8 cellular contexts compared by ENCODE assay signal in the genomic region with DNA sequence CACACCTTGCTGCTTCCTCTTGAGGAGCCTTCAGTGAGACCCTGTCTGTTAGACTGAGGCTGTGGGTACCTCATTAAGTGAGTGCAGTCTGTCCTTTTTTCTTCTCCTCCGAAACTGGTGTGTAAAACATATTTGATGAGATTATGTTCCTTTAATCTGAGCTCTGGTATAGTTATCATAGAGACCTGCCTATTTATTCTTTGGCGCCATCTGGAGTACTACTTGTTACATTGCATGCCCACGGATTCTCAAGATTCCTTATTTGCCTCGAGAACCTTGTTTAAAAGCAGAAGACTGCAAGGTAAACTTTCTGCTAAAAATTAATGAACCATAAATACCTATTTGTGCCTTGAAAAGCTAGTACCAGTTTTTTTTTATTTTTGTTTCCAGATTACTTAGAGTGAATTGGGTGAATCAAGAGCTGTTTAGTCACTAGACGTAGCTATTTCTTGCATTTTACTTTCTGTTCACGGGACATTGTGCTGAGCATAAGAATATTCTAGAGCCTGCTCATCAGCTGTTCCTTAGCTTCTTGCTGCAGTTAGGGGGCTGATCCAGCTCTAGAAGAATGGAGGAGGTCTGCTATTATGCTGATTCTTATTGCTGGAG. TPM values are rescaled to one million over a fixed set of nuclear protein-coding genes. Genes with fewer than 3 reads are reported as not detected.
DNase-seq lines count a peak whose midpoint lies in the region; ATAC-seq, FAIRE-seq and TF ChIP-seq lines count a peak whose summit lies in the region.

No MANE protein-coding gene starts in this region.

- peaks cover 0 to 89% (median 4%) of the 10 kb centered on the region in 3 donors for H3K36me3 Mint-ChIP-seq in naive thymus-derived CD8-positive, alpha-beta T cell

- peak; percentile 24 to 75 (median 68) for TF ChIP-seq CTCF in Peyer's patch (IDR thresholded peaks at IDR 0.05)

- H3K4me1 Mint-ChIP-seq in naive thymus-derived CD8-positive, alpha-beta T cell, result peaks cover 0 to 1% (median 0%) of the 10 kb centered on the region in 4 donors

- no peaks in the 10 kb centered on the region for H3K4me1 ChIP-seq in Peyer's patch

- no peaks in the 10 kb centered on the region for H3K27me3 Mint-ChIP-seq in naive thymus-derived CD8-positive, alpha-beta T cell

- H3K4me3 ChIP-seq in Peyer's patch, result no peak overlapping the region

- no peaks in the 10 kb centered on the region for H3K9me3 ChIP-seq in Peyer's patch

- no peaks in the 10 kb centered on the region for H3K27me3 ChIP-seq in Peyer's patch

- TF ChIP-seq POLR2A in Peyer's patch (IDR thresholded peaks at IDR 0.05), result no peak

- H3K36me3 ChIP-seq in Peyer's patch, result peaks cover 0 to 62% (median 0%) of the 10 kb centered on the region in 3 donors

- H3K27ac Mint-ChIP-seq in naive thymus-derived CD8-positive, alpha-beta T cell, result peak overlapping the region in 3 of 10 donors; percentile 25 to 60 (median 39)

- FAIRE-seq in endometrium (lab: Jason Lieb, UNC), result peak; percentile 68

- ATAC-seq in HG03354 (IDR thresholded peaks at IDR 0.05; ENCODE audit: poor library complexity, severe bottlenecking, unreplicated experiment) (peak; percentile 62), HG02852 (IDR thresholded peaks at IDR 0.05; ENCODE audit: unreplicated experiment) (no peak)
- peak; percentile 59 to 68 for ATAC-seq in naive thymus-derived CD8-positive, alpha-beta T cell

- no peak overlapping the region for H3K4me3 Mint-ChIP-seq in naive thymus-derived CD8-positive, alpha-beta T cell

- POLR2A ChIA-PET in naive thymus-derived CD8-positive, alpha-beta T cell (lab: Charles Lee), result interaction anchor here (0.5 to 2.0 kb wide), 3 partner anchors 17 to 145 kb away, joined by 3 to 4 read pairs (median 3); a partner anchor contains a TSS

- no peaks in the 10 kb centered on the region for H3K9me3 Mint-ChIP-seq in naive thymus-derived CD8-positive, alpha-beta T cell

- peak; percentile 2 for DNase-seq in NCI-H1436 (lab: John Stamatoyannopoulos, UW)
- DNase-seq in NCI-H1436 treated with DMSO at 0.1 percent for 48 hours (lab: John Stamatoyannopoulos, UW), result no peak
- DNase-seq in Peyer's patch, result no peak
- DNase-seq in naive thymus-derived CD8-positive, alpha-beta T cell, result peak in 5 of 10 donors; percentile 17 to 46 (median 30)
- DNase-seq in HPDE6-E6E7 (ENCODE audit: extremely low spot score), result no peak

- H3K27ac ChIP-seq in Peyer's patch, result no peak overlapping the region

RNA-seq across cellular contexts. Expression of a gene that starts 16.9 kb away (rescaled TPM):
- 10 to 100 TPM; 17.3 to 26.2 (median 18.2) TPM for total RNA-seq in Peyer's patch
- 10 to 100 TPM; 26.8 to 31.1 TPM for total RNA-seq in naive thymus-derived CD8-positive, alpha-beta T cell
- 10 to 100 TPM; 46.5 to 56.6 (median 55.4) TPM for polyA plus RNA-seq in naive thymus-derived CD8-positive, alpha-beta T cell
